Comparison of ENCODE assay signal across 20 cellular contexts in the genomic region with DNA sequence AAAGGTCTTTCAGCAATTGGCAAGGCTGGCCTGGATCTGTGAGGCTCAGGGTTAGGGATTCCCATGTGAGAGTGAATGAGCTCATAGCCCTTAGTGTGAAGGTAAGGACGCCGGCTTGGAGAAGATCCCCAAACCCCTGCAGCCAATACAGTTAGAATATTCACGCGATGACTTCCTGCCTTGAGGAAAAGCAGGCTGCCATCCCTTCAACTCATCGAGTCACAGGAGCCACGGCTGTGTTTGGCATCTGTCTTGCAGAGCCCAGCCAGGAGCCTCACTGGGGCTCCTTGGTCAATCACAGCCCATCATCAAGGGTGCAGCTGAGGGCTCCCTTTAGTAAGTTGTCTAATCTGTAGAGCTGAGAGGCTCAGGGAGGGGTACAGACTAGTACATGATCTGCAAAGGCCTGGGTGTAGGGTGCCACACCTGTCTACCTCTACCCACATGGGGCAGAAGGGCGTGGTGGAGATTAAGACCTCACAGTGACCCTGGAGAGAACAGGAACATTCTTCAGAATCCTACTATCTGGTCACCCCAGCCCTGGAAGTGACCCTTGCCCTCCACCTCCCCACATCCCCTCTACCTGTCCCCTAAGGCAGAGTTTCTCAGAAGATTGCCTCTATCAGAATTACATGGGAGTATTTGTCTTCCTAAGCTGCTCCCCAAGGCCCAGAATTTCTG. TPM values are rescaled to one million over a fixed set of nuclear protein-coding genes. Genes with fewer than 3 reads are reported as not detected.
DNase-seq lines count a peak whose midpoint lies in the region; ATAC-seq and TF ChIP-seq lines count a peak whose summit lies in the region.
"Had no signal": no experiment of that assay in that cellular context is flagged by ENCODE, and none has a peak within 500 bp of the region (broad histone marks: within the 10 kb centered on the region; RNA-seq: fewer than 3 reads in every experiment).

No MANE protein-coding gene starts in this region.

- no peaks in the 10 kb centered on the region for H3K27me3 Mint-ChIP-seq in T-helper 1 cell treated with Interleukin-12 subunit alpha and Interleukin-12 subunit beta and Interleukin-4 antibody, amounts not matched to agents 30 μg/mL and 1 μg/mL, for 36 hours (ENCODE audit: low read depth)
- H3K27me3 Mint-ChIP-seq in activated naive CD8-positive, alpha-beta T cell treated with anti-CD3 and anti-CD28 coated beads, Interleukin-2, amount 10 ng/mL, durations not matched to agents 7 days and 5 days = no peaks in the 10 kb centered on the region
- no peaks in the 10 kb centered on the region for H3K27me3 Mint-ChIP-seq in neural crest cell (ENCODE audit: low read depth)

- no peak overlapping the region for H3K4me3 ChIP-seq in OCI-LY3 (ENCODE audit: low read length)

- peaks cover 12% of the 10 kb centered on the region for H3K79me2 ChIP-seq in OCI-LY3 (ENCODE audit: low read length)

- H3K36me3 ChIP-seq in OCI-LY3 (replicated peaks; ENCODE audit: low read depth, low read length) = peaks cover 45% of the 10 kb centered on the region

- POLR2A ChIA-PET in activated naive CD8-positive, alpha-beta T cell treated with anti-CD3 and anti-CD28 coated beads, Interleukin-2, amount 10 ng/mL, durations not matched to agents 7 days and 5 days (lab: Charles Lee) = interaction anchor here (1.0 to 32.4 kb wide), 7 partner anchors 8 to 54 kb away, joined by 4 to 608 read pairs (median 113); a partner anchor contains a TSS

- peak overlapping the region; percentile 99 for H3K27ac Mint-ChIP-seq in T-helper 1 cell treated with Interleukin-12 subunit alpha and Interleukin-12 subunit beta and Interleukin-4 antibody, amounts not matched to agents 30 μg/mL and 1 μg/mL, for 36 hours
- H3K27ac Mint-ChIP-seq in activated naive CD8-positive, alpha-beta T cell treated with anti-CD3 and anti-CD28 coated beads, Interleukin-2, amount 10 ng/mL, durations not matched to agents 7 days and 5 days = peak overlapping the region; percentile 96
- peak overlapping the region; percentile 7 for H3K27ac Mint-ChIP-seq in neural crest cell (ENCODE audit: unreplicated experiment)

- H4K20me1 ChIP-seq in OCI-LY3 (ENCODE audit: insufficient read depth, low read length) = no peaks in the 10 kb centered on the region

- H3K4me2 ChIP-seq in OCI-LY3 (ENCODE audit: low read length) = no peak overlapping the region

- peak overlapping the region; percentile 95 for H3K27ac ChIP-seq in OCI-LY3 (ENCODE audit: low read length)
- H3K27ac ChIP-seq: 22Rv1 had no signal

- no peak overlapping the region for H2AFZ ChIP-seq in OCI-LY3 (ENCODE audit: low read depth, low read length)

- no peak for TF ChIP-seq CTCF in OCI-LY3 (IDR thresholded peaks at IDR 0.05; ENCODE audit: low read depth, low read length)
- TF ChIP-seq CTCF in neural crest cell (conservative IDR thresholded peaks at IDR 0.05) = no peak

- peaks cover 51% of the 10 kb centered on the region for H3K36me3 Mint-ChIP-seq in T-helper 1 cell treated with Interleukin-12 subunit alpha and Interleukin-12 subunit beta and Interleukin-4 antibody, amounts not matched to agents 30 μg/mL and 1 μg/mL, for 36 hours (ENCODE audit: low read depth)
- H3K36me3 Mint-ChIP-seq in activated naive CD8-positive, alpha-beta T cell treated with anti-CD3 and anti-CD28 coated beads, Interleukin-2, amount 10 ng/mL, durations not matched to agents 7 days and 5 days = peaks cover 35% of the 10 kb centered on the region
- no peaks in the 10 kb centered on the region for H3K36me3 Mint-ChIP-seq in neural crest cell (ENCODE audit: low read depth)

- H3K9me3 Mint-ChIP-seq in T-helper 1 cell treated with Interleukin-12 subunit alpha and Interleukin-12 subunit beta and Interleukin-4 antibody, amounts not matched to agents 30 μg/mL and 1 μg/mL, for 36 hours = peaks cover 14% of the 10 kb centered on the region
- H3K9me3 Mint-ChIP-seq in activated naive CD8-positive, alpha-beta T cell treated with anti-CD3 and anti-CD28 coated beads, Interleukin-2, amount 10 ng/mL, durations not matched to agents 7 days and 5 days = peaks cover 5% of the 10 kb centered on the region
- H3K9me3 Mint-ChIP-seq in neural crest cell = peaks cover 6% of the 10 kb centered on the region

- H3K9me3 ChIP-seq in OCI-LY3 (ENCODE audit: insufficient read depth, low read length) = no peaks in the 10 kb centered on the region

- H3K4me1 ChIP-seq in OCI-LY3 (ENCODE audit: low read length) = peaks cover 90% of the 10 kb centered on the region

- H3K9ac ChIP-seq in OCI-LY3 (ENCODE audit: low read length) = peak overlapping the region; percentile 97; the same call in 1 of the 2 replicates

- no peak for ATAC-seq in activated naive CD8-positive, alpha-beta T cell treated with anti-CD3 and anti-CD28 coated beads, Interleukin-2, amount 10 ng/mL, durations not matched to agents 7 days and 5 days (ENCODE audit: low read depth)
- ATAC-seq: esophagus mucosa, left ventricle myocardium superior had no signal

- no peak for DNase-seq in T-helper 1 cell
- peak; percentile 30 for DNase-seq in activated naive CD8-positive, alpha-beta T cell treated with anti-CD3 and anti-CD28 coated beads, Interleukin-2, amount 10 ng/mL, durations not matched to agents 7 days and 5 days
- DNase-seq in neural crest cell (ENCODE audit: low read depth, low spot score) = no peak
- no peak for DNase-seq in DMS79 (lab: John Stamatoyannopoulos, UW)
- no peak for DNase-seq in GDM1 (lab: John Stamatoyannopoulos, UW)
- no peak for DNase-seq in midbrain (lab: John Stamatoyannopoulos, UW)
- DNase-seq: activated T-cell treated with anti-CD3 and anti-CD28 coated beads, Interleukin-2, amount 50 U/mL, for 1 hour; amniotic stem cell; DMS153; left ventricle myocardium superior; NCI-H1092; NCI-H2081; NCI-H526; SIG-M5; stimulated activated CD4-positive, alpha-beta T cell treated with anti-CD3 and anti-CD28 coated beads, Interleukin-2, amount 100 ng/mL, for 24 hours; substantia nigra had no signal

- H3K27me3 ChIP-seq in OCI-LY3 (ENCODE audit: low read depth, low read length) = no peaks in the 10 kb centered on the region

- H3K4me3 Mint-ChIP-seq in T-helper 1 cell treated with Interleukin-12 subunit alpha and Interleukin-12 subunit beta and Interleukin-4 antibody, amounts not matched to agents 30 μg/mL and 1 μg/mL, for 36 hours = peak overlapping the region; percentile 12
- H3K4me3 Mint-ChIP-seq in activated naive CD8-positive, alpha-beta T cell treated with anti-CD3 and anti-CD28 coated beads, Interleukin-2, amount 10 ng/mL, durations not matched to agents 7 days and 5 days = peak overlapping the region; percentile 65
- H3K4me3 Mint-ChIP-seq in neural crest cell = no peak overlapping the region

- H3K4me1 Mint-ChIP-seq in T-helper 1 cell treated with Interleukin-12 subunit alpha and Interleukin-12 subunit beta and Interleukin-4 antibody, amounts not matched to agents 30 μg/mL and 1 μg/mL, for 36 hours (ENCODE audit: low read depth) = peaks cover 90% of the 10 kb centered on the region
- H3K4me1 Mint-ChIP-seq in activated naive CD8-positive, alpha-beta T cell treated with anti-CD3 and anti-CD28 coated beads, Interleukin-2, amount 10 ng/mL, durations not matched to agents 7 days and 5 days = peaks cover 90% of the 10 kb centered on the region
- H3K4me1 Mint-ChIP-seq in neural crest cell = peaks cover 7% of the 10 kb centered on the region

RNA-seq across cellular contexts. Expression of a gene that starts 18.5 kb away (rescaled TPM):
- total RNA-seq in activated naive CD8-positive, alpha-beta T cell treated with anti-CD3 and anti-CD28 coated beads, Interleukin-2, amount 10 ng/mL, durations not matched to agents 7 days and 5 days = 100 to 1,000 TPM; 304 TPM
- total RNA-seq in neural crest cell = 0.37 and 0.48 TPM in 2 replicates

Comparison
In these comparisons a context has a peak if more than half of its experiments do, and no peak if none do; other contexts are left out.
1. H3K27ac Mint-ChIP-seq: peak in every context shown above with its lines; median percentile 99 in T-helper 1 cell treated with Interleukin-12 subunit alpha and Interleukin-12 subunit beta and Interleukin-4 antibody, amounts not matched to agents 30 μg/mL and 1 μg/mL, for 36 hours; 96 in activated naive CD8-positive, alpha-beta T cell treated with anti-CD3 and anti-CD28 coated beads, Interleukin-2, amount 10 ng/mL, durations not matched to agents 7 days and 5 days; 7 in neural crest cell.
2. RNA of a gene that starts 18.5 kb away (total RNA-seq): 304 TPM in activated naive CD8-positive, alpha-beta T cell treated with anti-CD3 and anti-CD28 coated beads, Interleukin-2, amount 10 ng/mL, durations not matched to agents 7 days and 5 days; 0.37 to 0.48 TPM in neural crest cell; every median in the first group is over 100 times any median in the second.